8 cellular contexts compared by ENCODE assay signal in genomic region chr4:158209825-158210807, GRCh38.
A peak's percentile ranks its signal among the peaks of the same experiment; 100 is the strongest.
DNase-seq lines count a peak whose midpoint lies in the region; TF ChIP-seq lines count a peak whose summit lies in the region.

Gene TMEM144, plus strand, starts transcription at chr4:158210486. Its CDS starts 2,182 bp downstream, at chr4:158212668.

- peak within 1 kb of the TSS; percentile 55 for H3K9ac ChIP-seq in iPS-15b (ENCODE audit: low read depth, low read length)

- peak within 1 kb of the TSS; percentile 57 for H3K4me3 ChIP-seq in iPS-15b (ENCODE audit: low read depth, low read length)
- peak within 1 kb of the TSS; percentile 60 for H3K4me3 ChIP-seq in retinal pigment epithelial cell (ENCODE audit: low read length)

- H3K9me3 ChIP-seq in iPS-15b (ENCODE audit: control insufficient read depth, insufficient read depth, low read length), result no peaks in the 10 kb centered on the region

- no peaks in the 10 kb centered on the region for H3K36me3 ChIP-seq in iPS-15b (ENCODE audit: control insufficient read depth, insufficient read depth, low read length)

- no peaks in the 10 kb centered on the region for H3K4me1 ChIP-seq in iPS-15b (ENCODE audit: control insufficient read depth, insufficient read depth, low read length)

- TF ChIP-seq CTCF in GM20000 (IDR thresholded peaks at IDR 0.05; ENCODE audit: extremely low read depth, missing control alignments) (no peak), retinal pigment epithelial cell (conservative IDR thresholded peaks at IDR 0.05; ENCODE audit: low read depth, low read length) (peak; percentile 8)

- DNase-seq in COLO829 (ENCODE audit: low spot score) (peak; percentile 90), GM20000 (ENCODE audit: low spot score) (peak; percentile 49), HK-2 (ENCODE audit: unreplicated experiment) (peak; percentile 97), SW480 (ENCODE audit: low spot score) (peak; percentile 77), brain pericyte (ENCODE audit: low read depth, low spot score) (peak; percentile 58), retinal pigment epithelial cell (ENCODE audit: low read depth) (peak; percentile 91)
- DNase-seq in central memory CD4-positive, alpha-beta T cell, result no peak

- peaks cover 2% of the 10 kb centered on the region for H3K27me3 ChIP-seq in iPS-15b (ENCODE audit: control insufficient read depth, insufficient read depth, low read length)
